In the genomic region with DNA sequence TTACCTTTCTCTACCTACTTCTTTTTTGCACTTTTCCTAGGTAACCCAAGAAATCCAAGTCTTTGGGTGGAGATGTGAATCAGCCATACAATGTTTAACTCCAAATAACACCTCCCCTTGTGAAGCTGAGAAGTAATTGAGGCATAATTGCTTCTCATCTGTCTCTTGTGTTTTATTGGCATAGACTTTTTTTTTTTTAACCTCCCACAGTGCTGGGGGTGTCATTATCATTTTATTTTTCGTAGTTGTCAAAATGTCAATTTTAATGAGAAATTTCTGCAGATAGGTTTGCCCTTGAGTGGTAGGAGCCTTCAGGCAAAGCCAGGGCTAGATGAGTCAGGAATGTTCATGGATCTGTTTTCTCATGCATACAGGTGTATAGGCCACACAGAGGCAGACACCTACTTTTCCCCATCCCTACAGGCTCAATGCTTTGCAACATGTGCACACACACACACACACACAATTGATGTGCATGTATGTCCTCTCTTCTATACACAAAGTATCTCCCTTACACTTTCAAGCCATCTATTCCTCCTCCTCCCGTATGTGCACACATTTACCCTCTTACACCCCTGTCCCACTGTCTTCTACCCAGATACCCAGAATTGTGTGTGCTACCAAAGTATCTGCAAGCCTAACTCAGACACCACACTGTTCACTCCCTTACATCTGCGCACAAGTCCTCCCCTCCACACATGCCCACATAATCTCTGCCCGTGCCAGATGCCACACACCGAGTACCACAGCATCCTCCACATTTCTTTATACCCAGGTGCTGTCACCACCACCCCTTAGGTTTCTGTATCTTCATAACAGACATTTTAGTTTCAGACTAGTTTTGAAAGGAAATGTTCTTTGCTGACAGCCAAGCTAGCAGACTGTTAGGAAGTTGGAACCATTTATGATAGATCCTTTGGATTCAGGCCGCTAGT, we compare ENCODE assay signal across 14 cellular contexts. TPM values are rescaled to one million over a fixed set of nuclear protein-coding genes. Genes with fewer than 3 reads are reported as not detected.
DNase-seq lines count a peak whose midpoint lies in the region; ATAC-seq and TF ChIP-seq lines count a peak whose summit lies in the region.
"Had no signal": no experiment of that assay in that cellular context is flagged by ENCODE, and none has a peak within 500 bp of the region (broad histone marks: within the 10 kb centered on the region; RNA-seq: fewer than 3 reads in every experiment).

No MANE protein-coding gene starts in this region.

- H3K23ac ChIP-seq in IMR-90 (ENCODE audit: low read depth, low read length) = peak overlapping the region; percentile 18; the same call in 1 of the 2 replicates

- no peak overlapping the region for H2BK15ac ChIP-seq in IMR-90 (ENCODE audit: low read depth, low read length)

- H2BK20ac ChIP-seq in IMR-90 (ENCODE audit: low read depth, low read length) = no peak overlapping the region

- peaks cover 39% of the 10 kb centered on the region for H3K9me1 ChIP-seq in IMR-90 (ENCODE audit: insufficient read depth, low read length)

- no peak overlapping the region for H4K91ac ChIP-seq in IMR-90 (ENCODE audit: insufficient read depth, low read depth, low read length)

- no peak overlapping the region; the same call in 1 of the 2 replicates for H2AK5ac ChIP-seq in IMR-90 (ENCODE audit: low read depth, low read length)

- intact Hi-C loops in IMR-90 (cut with micrococcal nuclease) = no loop called here
- intact Hi-C loops in colonic mucosa (cut with DNase I) = no loop called here

- H3K9ac ChIP-seq in IMR-90 (ENCODE audit: low read depth, low read length) = no peak overlapping the region
- H3K9ac ChIP-seq in colonic mucosa (ENCODE audit: low read depth in 2 of 2, low read length in 2 of 2) = no peak overlapping the region
- no peak overlapping the region for H3K9ac ChIP-seq in neural cell (ENCODE audit: low read length)
- H3K9ac ChIP-seq: BLaER1 had no signal

- H3K14ac ChIP-seq in IMR-90 (replicated peaks; ENCODE audit: low read depth, low read length) = no peak overlapping the region

- peaks cover 74% of the 10 kb centered on the region for H3K79me2 ChIP-seq in neural cell (replicated peaks; ENCODE audit: insufficient read depth, low read length)

- H3K56ac ChIP-seq in IMR-90 (ENCODE audit: extremely low read depth, insufficient read depth, low read length) = no peak overlapping the region

- H3K27ac ChIP-seq in IMR-90 (ENCODE audit: insufficient read depth, low read length) (no peak overlapping the region), colonic mucosa (peak overlapping the region; percentile 9), neural cell (ENCODE audit: low read length) (peak overlapping the region; percentile 15), substantia nigra (ENCODE audit: low read depth, low read length, poor library complexity, severe bottlenecking) (no peak overlapping the region)
- H3K27ac ChIP-seq: adrenal gland, BLaER1, ovary had no signal

- no peak overlapping the region for H2AK9ac ChIP-seq in IMR-90 (replicated peaks; ENCODE audit: low read depth, low read length, poor library complexity)

- H4K20me1 ChIP-seq in IMR-90 (ENCODE audit: insufficient read depth, low read length) (peaks cover 90% of the 10 kb centered on the region), neural cell (ENCODE audit: insufficient read depth) (no peaks in the 10 kb centered on the region)

- in situ Hi-C loops in IMR-90 (cut with MboI; ENCODE audit: low sequenced_read_pairs) = no loop called here

- H3K36me3 ChIP-seq in IMR-90 (ENCODE audit: control insufficient read depth, insufficient read depth, low read length) (no peaks in the 10 kb centered on the region), colonic mucosa (no peaks in the 10 kb centered on the region), neural cell (ENCODE audit: insufficient read depth, low read length) (no peaks in the 10 kb centered on the region)
- H3K36me3 ChIP-seq: adrenal gland, ovary had no signal

- TF ChIP-seq EP300 in neural cell (conservative IDR thresholded peaks at IDR 0.05; ENCODE audit: poor library complexity, severe bottlenecking) = peak; percentile 61

- H3K4me3 ChIP-seq in IMR-90 (ENCODE audit: insufficient read depth, low read depth, low read length) = no peak overlapping the region
- H3K4me3 ChIP-seq in colonic mucosa = no peak overlapping the region
- H3K4me3 ChIP-seq in neural cell (ENCODE audit: low read length) = peak overlapping the region; percentile 32
- H3K4me3 ChIP-seq: adrenal gland, BLaER1, ovary had no signal

- no peaks in the 10 kb centered on the region for H3K9me2 ChIP-seq in neural cell (ENCODE audit: insufficient read depth, low read length)

- ATAC-seq in IMR-90 (ENCODE audit: low read depth) = no peak
- ATAC-seq: HCT116 had no signal

- no peak overlapping the region for H2BK120ac ChIP-seq in IMR-90 (ENCODE audit: low read depth, low read length)

- TF ChIP-seq CTCF in IMR-90 (conservative IDR thresholded peaks at IDR 0.05; ENCODE audit: low read depth, low read length) (no peak), colonic mucosa (IDR thresholded peaks at IDR 0.05) (no peak), neural cell (IDR thresholded peaks at IDR 0.05; ENCODE audit: poor library complexity, severe bottlenecking) (no peak)

- CTCF ChIA-PET in IMR-90 (lab: Yijun Ruan, JAX) = no interaction called here

- H2AFZ ChIP-seq in IMR-90 (replicated peaks; ENCODE audit: low read length, poor library complexity) (no peak overlapping the region), neural cell (ENCODE audit: low read depth, low read length) (no peak overlapping the region)

- H3F3A ChIP-seq in neural cell (ENCODE audit: insufficient read depth, low read length, poor library complexity, severe bottlenecking) = peaks cover 2% of the 10 kb centered on the region

- H3K18ac ChIP-seq in IMR-90 (ENCODE audit: low read depth, low read length) = no peak overlapping the region

- no TSS peak for BruUV-seq in IMR-90 (replicated peaks; lab: Mats Ljungman, UMichigan)

- 100% methylated on average over 1 of the region's 6 CpGs; no CpG with 5 or more reads in 1 of the 2 experiments for WGBS in IMR-90 (ENCODE audit: extremely low coverage in 2 of 2, insufficient read length in 1 of 2), 2 experiments

- peak; percentile 17 for DNase-seq in COR-L47 (lab: John Stamatoyannopoulos, UW)
- no peak for DNase-seq in IMR-90
- no peak for DNase-seq in colonic mucosa
- no peak for DNase-seq in substantia nigra (lab: John Stamatoyannopoulos, UW)
- DNase-seq in middle frontal gyrus (ENCODE audit: extremely low spot score, low spot score) = no peak
- DNase-seq in cerebellar cortex (ENCODE audit: low spot score) = no peak
- DNase-seq: adrenal gland; NCI-H187; NCI-H524; ovary; stimulated activated naive CD4-positive, alpha-beta T cell treated with Interleukin-2 at 50 U/mL for 16 hours had no signal

- H3K4me2 ChIP-seq in IMR-90 (ENCODE audit: low read depth, low read length) (no peak overlapping the region), neural cell (ENCODE audit: low read length) (peak overlapping the region; percentile 13)
- H3K4me2 ChIP-seq: BLaER1 had no signal

- H3K4me1 ChIP-seq in IMR-90 (ENCODE audit: control insufficient read depth, insufficient read depth, low read length) = peaks cover 14% of the 10 kb centered on the region
- H3K4me1 ChIP-seq in colonic mucosa = peaks cover 13% of the 10 kb centered on the region

- no peak overlapping the region for H4K5ac ChIP-seq in IMR-90 (ENCODE audit: low read depth, low read length)

- dilution Hi-C loops in IMR-90 (cut with HindIII; ENCODE audit: low sequenced_read_pairs, unreplicated experiment) = no loop called here

- no peak overlapping the region for H4K8ac ChIP-seq in IMR-90 (ENCODE audit: low read depth in 2 of 2, low read length in 2 of 2)

- TF ChIP-seq RAD21 in IMR-90 (IDR thresholded peaks at IDR 0.05; ENCODE audit: low read length) (no peak), neural cell (conservative IDR thresholded peaks at IDR 0.05) (no peak)

- H3K79me1 ChIP-seq in IMR-90 (ENCODE audit: low read depth in 1 of 2, low read length in 2 of 2) = peaks cover 39 to 84% of the 10 kb centered on the region in 2 experiments

- H3K27me3 ChIP-seq in IMR-90 (ENCODE audit: control insufficient read depth, insufficient read depth, low read length) = no peaks in the 10 kb centered on the region
- no peaks in the 10 kb centered on the region for H3K27me3 ChIP-seq in colonic mucosa
- no peaks in the 10 kb centered on the region for H3K27me3 ChIP-seq in neural cell (ENCODE audit: insufficient read depth, low read depth, low read length)
- H3K27me3 ChIP-seq: adrenal gland, BLaER1, ovary had no signal

- H3K4ac ChIP-seq in IMR-90 (ENCODE audit: low read depth, low read length) = no peak overlapping the region

- no peaks in the 10 kb centered on the region for H3K9me3 ChIP-seq in IMR-90 (ENCODE audit: control insufficient read depth, insufficient read depth, low read length)
- no peaks in the 10 kb centered on the region for H3K9me3 ChIP-seq in colonic mucosa
- no peaks in the 10 kb centered on the region for H3K9me3 ChIP-seq in neural cell (ENCODE audit: low read length)
- H3K9me3 ChIP-seq: adrenal gland, BLaER1, ovary had no signal

- POLR2A ChIA-PET in IMR-90 (lab: Charles Lee; ENCODE audit: unreplicated experiment) = no interaction called here

- no peak for TF ChIP-seq POLR2A in IMR-90 (IDR thresholded peaks at IDR 0.05; ENCODE audit: low read depth, low read length)

- H2BK5ac ChIP-seq in IMR-90 (ENCODE audit: low read depth, low read length, poor library complexity, severe bottlenecking) = no peak overlapping the region

TF ChIP-seq in IMR-90, 13 proteins besides CTCF, POLR2A, EP300 and RAD21 (continues in another document):
- no peak for TF ChIP-seq CHD1 (IDR thresholded peaks at IDR 0.05; ENCODE audit: low read depth, low read length)

TF ChIP-seq in neural cell, 6 proteins besides CTCF, POLR2A, EP300 and RAD21 (continues in another document):
- TF ChIP-seq SMC3 (conservative IDR thresholded peaks at IDR 0.05; ENCODE audit: poor library complexity) (no peak), TAF1 (IDR thresholded peaks at IDR 0.05; ENCODE audit: low read depth) (no peak), MXI1 (conservative IDR thresholded peaks at IDR 0.05; ENCODE audit: poor library complexity, severe bottlenecking) (no peak), POLR2AphosphoS5 (IDR thresholded peaks at IDR 0.05) (no peak)

RNA-seq across cellular contexts. Expression of gene RALY, which starts 22.0 kb away (rescaled TPM):
- total RNA-seq in IMR-90 (2012; rRNA removed) = 45.8 and 46.2 TPM in 2 replicates
- polyA plus RNA-seq in IMR-90 (2012; rRNA removed) = 115 and 123 TPM in 2 replicates
- 145 and 250 TPM in 2 replicates for polyA plus RNA-seq in IMR-90 (2012; cell fraction: cytosol; rRNA removed)
- 72.9 and 111 TPM in 2 replicates for polyA plus RNA-seq in IMR-90 (2012; cell fraction: nucleus; rRNA removed; ENCODE audit: low replicate concordance)
- 100 to 1,000 TPM; 196 to 212 TPM for total RNA-seq in colonic mucosa
- 221 and 228 TPM in 2 replicates for polyA plus RNA-seq in neural cell
- polyA minus RNA-seq in neural cell = 103 and 117 TPM in 2 replicates

Comparison
In these comparisons a context has a peak if more than half of its experiments do, and no peak if none do; other contexts are left out.
1. H3K27ac ChIP-seq: peak in colonic mucosa (single experiment) and neural cell (single experiment); none in IMR-90 (single experiment) and substantia nigra (single experiment).